ENCODE assay signal across 8 cellular contexts in genomic region chr19:35756373-35757230, GRCh38. TPM values are rescaled to one million over a fixed set of nuclear protein-coding genes. Genes with fewer than 3 reads are reported as not detected.
A peak's percentile ranks its signal among the peaks of the same experiment; 100 is the strongest.
DNase-seq lines count a peak whose midpoint lies in the region; ATAC-seq and TF ChIP-seq lines count a peak whose summit lies in the region.

A gene with protein sequence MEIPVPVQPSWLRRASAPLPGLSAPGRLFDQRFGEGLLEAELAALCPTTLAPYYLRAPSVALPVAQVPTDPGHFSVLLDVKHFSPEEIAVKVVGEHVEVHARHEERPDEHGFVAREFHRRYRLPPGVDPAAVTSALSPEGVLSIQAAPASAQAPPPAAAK (minus strand): TSS chr19:35757029. CDS start chr19:35757008, 21 bp downstream.

- peaks cover 22% of the 10 kb centered on the region for H3K36me3 ChIP-seq in OCI-LY1 (ENCODE audit: insufficient read depth, low read length)
- peaks cover 13 to 36% of the 10 kb centered on the region in 2 donors for H3K36me3 ChIP-seq in muscle layer of duodenum (ENCODE audit: control insufficient read depth in 1 of 2, insufficient read depth in 2 of 2, low read length in 2 of 2)

- peak within 1 kb of the TSS; percentile 99 for H3K4me3 Mint-ChIP-seq in CD4-positive, alpha-beta T cell
- peak within 1 kb of the TSS; percentile 94 for H3K4me3 Mint-ChIP-seq in endothelial cell (ENCODE audit: unreplicated experiment)

- H3K9me3 Mint-ChIP-seq in CD4-positive, alpha-beta T cell = no peaks in the 10 kb centered on the region
- H3K9me3 Mint-ChIP-seq in endothelial cell (ENCODE audit: unreplicated experiment) = no peaks in the 10 kb centered on the region

- H3K4me3 ChIP-seq in OCI-LY1 (ENCODE audit: low read depth, low read length, poor library complexity, severe bottlenecking) (peak within 1 kb of the TSS; percentile 92), muscle layer of duodenum (ENCODE audit: low read depth in 1 of 2, low read length in 2 of 2) (peak within 1 kb of the TSS; percentile 93 to 99)

- CTCF ChIA-PET in CD4-positive, alpha-beta T cell (lab: Charles Lee) = no interaction called here

- H3K27ac Mint-ChIP-seq in CD4-positive, alpha-beta T cell = peak within 1 kb of the TSS; percentile 88
- peak within 1 kb of the TSS; percentile 86 for H3K27ac Mint-ChIP-seq in endothelial cell (ENCODE audit: unreplicated experiment)

- no peaks in the 10 kb centered on the region for H3K79me2 ChIP-seq in OCI-LY1 (ENCODE audit: insufficient read depth, low read length)

- no peak for TF ChIP-seq CTCF in CD4-positive, alpha-beta T cell (IDR thresholded peaks at IDR 0.05)
- TF ChIP-seq CTCF in OCI-LY1 (IDR thresholded peaks at IDR 0.05; ENCODE audit: low read length) = no peak
- no peak for TF ChIP-seq CTCF in endothelial cell (IDR thresholded peaks at IDR 0.05; ENCODE audit: unreplicated experiment)

- no peaks in the 10 kb centered on the region for H4K20me1 ChIP-seq in OCI-LY1 (ENCODE audit: insufficient read depth, low read length)

- H3F3A ChIP-seq in OCI-LY1 (ENCODE audit: insufficient read depth, low read length) = no peaks in the 10 kb centered on the region

- peak within 1 kb of the TSS; percentile 81 for H3K4me2 ChIP-seq in OCI-LY1 (ENCODE audit: low read length)

- H3K9ac ChIP-seq in OCI-LY1 (ENCODE audit: low read length) = peak within 1 kb of the TSS; percentile 71

- peaks cover 39% of the 10 kb centered on the region for H3K36me3 Mint-ChIP-seq in CD4-positive, alpha-beta T cell (ENCODE audit: low read depth)
- H3K36me3 Mint-ChIP-seq in endothelial cell (ENCODE audit: low read depth, unreplicated experiment) = peaks cover 8% of the 10 kb centered on the region

- no peak for ATAC-seq in CD4-positive, alpha-beta T cell (ENCODE audit: poor library complexity)

- no peaks in the 10 kb centered on the region for H3K9me3 ChIP-seq in CD4-positive, alpha-beta T cell (ENCODE audit: control insufficient read depth, low read length)
- no peaks in the 10 kb centered on the region for H3K9me3 ChIP-seq in OCI-LY1 (ENCODE audit: low read length)
- no peaks in the 10 kb centered on the region for H3K9me3 ChIP-seq in muscle layer of duodenum (ENCODE audit: control insufficient read depth in 1 of 2, low read length in 2 of 2)

- peaks cover 41% of the 10 kb centered on the region for H3K4me1 Mint-ChIP-seq in CD4-positive, alpha-beta T cell (ENCODE audit: low read depth)
- peaks cover 18% of the 10 kb centered on the region for H3K4me1 Mint-ChIP-seq in endothelial cell (ENCODE audit: unreplicated experiment)

- no peaks in the 10 kb centered on the region for H3K27me3 ChIP-seq in CD4-positive, alpha-beta T cell (ENCODE audit: control insufficient read depth, insufficient read depth, low read length)
- H3K27me3 ChIP-seq in OCI-LY1 (ENCODE audit: insufficient read depth, low read length) = no peaks in the 10 kb centered on the region
- no peaks in the 10 kb centered on the region for H3K27me3 ChIP-seq in muscle layer of duodenum (ENCODE audit: low read depth, low read length)

- H3K4me1 ChIP-seq in OCI-LY1 (ENCODE audit: insufficient read depth, low read length, severe bottlenecking) (peaks cover 21% of the 10 kb centered on the region), muscle layer of duodenum (ENCODE audit: control insufficient read depth in 1 of 2, insufficient read depth in 2 of 2, low read length in 2 of 2) (peaks cover 4 to 46% of the 10 kb centered on the region in 2 donors)

- no peak for DNase-seq in CD4-positive, alpha-beta T cell
- DNase-seq in endothelial cell (ENCODE audit: low spot score) = peak; percentile 37
- DNase-seq in OCI-M1 (lab: John Stamatoyannopoulos, UW) = no peak
- DNase-seq in A172 (ENCODE audit: low spot score) = no peak
- DNase-seq in NCI-H2107 (lab: John Stamatoyannopoulos, UW) = no peak
- DNase-seq in NCI-H524 treated with DMSO at 0.1 percent for 48 hours (lab: John Stamatoyannopoulos, UW) = no peak

- no peak within 1 kb of the TSS for H3K27ac ChIP-seq in CD4-positive, alpha-beta T cell (ENCODE audit: low read depth, low read length)
- H3K27ac ChIP-seq in OCI-LY1 (ENCODE audit: low read depth, low read length, poor library complexity, severe bottlenecking) = peak within 1 kb of the TSS; percentile 70
- peak within 1 kb of the TSS; percentile 100 for H3K27ac ChIP-seq in muscle layer of duodenum (ENCODE audit: low read length)

- POLR2A ChIA-PET in CD4-positive, alpha-beta T cell (lab: Charles Lee) = interaction anchor here (0.9 to 1.3 kb wide), 5 partner anchors 8 to 54 kb away, joined by 3 to 12 read pairs (median 3); partner anchors contain the start of genes LIN37 and U2AF1L4

- H2AFZ ChIP-seq in OCI-LY1 (ENCODE audit: low read length) = no peak within 1 kb of the TSS

- intact Hi-C loops in CD4-positive, alpha-beta T cell (cut with DNase I, micrococcal nuclease) = loop anchor here (1.0 to 10.0 kb wide), 6 partner anchors 8 to 928 kb away; partner anchors contain the start of genes COX6B1 (in 1 of the 2), ETV2 (in 1 of the 2), KMT2B (in 1 of the 2) and LIN37 (in 1 of the 2)

- peaks cover 15% of the 10 kb centered on the region for H3K27me3 Mint-ChIP-seq in CD4-positive, alpha-beta T cell
- peaks cover 25% of the 10 kb centered on the region for H3K27me3 Mint-ChIP-seq in endothelial cell (ENCODE audit: unreplicated experiment)

- H3K9me2 ChIP-seq in OCI-LY1 (ENCODE audit: low read depth, low read length) = no peaks in the 10 kb centered on the region

RNA-seq across cellular contexts. Expression of the gene that starts here (rescaled TPM):
- not detected for total RNA-seq in CD4-positive, alpha-beta T cell
- total RNA-seq in endothelial cell (ENCODE audit: unreplicated experiment) = not detected
- 0.07 and 0.72 TPM in 2 replicates for total RNA-seq in A172 (2014; rRNA removed; shearing (Covaris generic))

Comparison
In these comparisons a context has a peak if more than half of its experiments do, and no peak if none do; other contexts are left out.
1. Peak in DNase-seq in endothelial cell; RNA of the gene not detected or under 1 TPM.